8 cellular contexts compared by ENCODE assay signal in the genomic region with DNA sequence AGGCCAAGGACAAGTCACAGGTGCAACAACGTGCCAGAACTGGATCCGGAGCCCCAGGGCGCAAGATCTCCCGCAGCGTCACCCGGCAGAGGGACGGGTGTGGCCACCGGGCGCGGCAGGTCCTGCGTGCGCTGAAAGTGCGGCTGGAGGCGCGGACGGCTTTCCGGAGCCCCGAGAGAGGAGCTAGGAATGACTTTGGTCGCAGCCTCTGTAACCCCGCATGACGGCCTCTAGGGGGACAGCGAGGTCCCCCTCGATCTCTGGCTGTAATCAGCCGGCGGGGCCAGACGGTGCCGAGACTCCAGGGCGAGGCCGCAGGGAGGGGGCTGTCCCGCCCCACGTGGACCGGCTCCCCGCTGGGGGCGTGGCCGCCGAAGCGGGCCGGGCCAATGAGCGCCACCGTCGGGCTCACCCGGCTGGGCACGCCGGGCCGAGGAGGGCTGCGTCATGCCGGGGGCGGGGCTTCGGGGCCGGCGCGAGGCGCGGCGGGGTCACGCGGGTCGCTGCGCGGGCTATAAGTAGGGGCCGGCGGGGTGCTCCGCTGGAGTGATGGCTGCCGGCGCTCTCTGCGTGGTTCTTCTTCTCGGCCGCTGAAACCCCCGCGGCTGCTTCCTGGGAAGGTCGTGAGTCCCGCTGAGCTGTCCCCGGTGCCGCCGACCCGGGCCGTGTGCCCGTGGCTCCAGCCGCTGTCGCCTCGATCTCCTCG. TPM values are rescaled to one million over a fixed set of nuclear protein-coding genes. Genes with fewer than 3 reads are reported as not detected.
DNase-seq lines count a peak whose midpoint lies in the region; ATAC-seq and TF ChIP-seq lines count a peak whose summit lies in the region.

A gene with protein sequence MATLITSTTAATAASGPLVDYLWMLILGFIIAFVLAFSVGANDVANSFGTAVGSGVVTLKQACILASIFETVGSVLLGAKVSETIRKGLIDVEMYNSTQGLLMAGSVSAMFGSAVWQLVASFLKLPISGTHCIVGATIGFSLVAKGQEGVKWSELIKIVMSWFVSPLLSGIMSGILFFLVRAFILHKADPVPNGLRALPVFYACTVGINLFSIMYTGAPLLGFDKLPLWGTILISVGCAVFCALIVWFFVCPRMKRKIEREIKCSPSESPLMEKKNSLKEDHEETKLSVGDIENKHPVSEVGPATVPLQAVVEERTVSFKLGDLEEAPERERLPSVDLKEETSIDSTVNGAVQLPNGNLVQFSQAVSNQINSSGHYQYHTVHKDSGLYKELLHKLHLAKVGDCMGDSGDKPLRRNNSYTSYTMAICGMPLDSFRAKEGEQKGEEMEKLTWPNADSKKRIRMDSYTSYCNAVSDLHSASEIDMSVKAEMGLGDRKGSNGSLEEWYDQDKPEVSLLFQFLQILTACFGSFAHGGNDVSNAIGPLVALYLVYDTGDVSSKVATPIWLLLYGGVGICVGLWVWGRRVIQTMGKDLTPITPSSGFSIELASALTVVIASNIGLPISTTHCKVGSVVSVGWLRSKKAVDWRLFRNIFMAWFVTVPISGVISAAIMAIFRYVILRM (plus strand): TSS at position 544 of the 706 bp plus-strand sequence. CDS start 890 bp downstream, outside the sequence.

- peak; percentile 94 to 97 for TF ChIP-seq POLR2A in vagina (IDR thresholded peaks at IDR 0.05)

- H3K27ac ChIP-seq in angular gyrus (ENCODE audit: low read depth, low read length) (peak within 1 kb of the TSS; percentile 97), right atrium auricular region (peak within 1 kb of the TSS; percentile 97 to 98), vagina (peak within 1 kb of the TSS; percentile 97)

- peaks cover 0 to 61% of the 10 kb centered on the region in 2 donors for H3K4me1 ChIP-seq in right atrium auricular region
- peaks cover 34% of the 10 kb centered on the region for H3K4me1 ChIP-seq in vagina

- in situ Hi-C loops in GM13977 (cut with MboI; ENCODE audit: low pct_unique_long_range_greater_than_20kb, low sequenced_read_pairs, unreplicated experiment), result no loop called here

- DNase-seq in GM13977 (ENCODE audit: low spot score), result peak; percentile 99
- DNase-seq in NCI-H146 treated with DMSO at 0.1 percent for 48 hours (lab: John Stamatoyannopoulos, UW; ENCODE audit: unreplicated experiment), result peak; percentile 98
- DNase-seq in T-helper 17 cell, result peak; percentile 99 to 100 (median 100)
- DNase-seq in right atrium auricular region (ENCODE audit: low spot score), result peak; percentile 93
- peak; percentile 98 for DNase-seq in putamen (ENCODE audit: low spot score)
- DNase-seq in vagina (ENCODE audit: extremely low spot score in 2 of 2), result peak; percentile 96 to 98

- intact Hi-C loops in vagina (cut with DNase I), result no loop called here

- H3K4me3 ChIP-seq in right atrium auricular region, result peak within 1 kb of the TSS; percentile 78 to 84
- peak within 1 kb of the TSS; percentile 83 to 93 for H3K4me3 ChIP-seq in vagina

- peak; percentile 66 for TF ChIP-seq CTCF in GM13977 (IDR thresholded peaks at IDR 0.05; ENCODE audit: extremely low read depth, insufficient read depth, missing control alignments)
- TF ChIP-seq CTCF in right atrium auricular region (IDR thresholded peaks at IDR 0.05), result peak; percentile 3 to 33
- peak in 2 of 3 experiments; percentile 4 to 11 for TF ChIP-seq CTCF in vagina (IDR thresholded peaks at IDR 0.05)

- peak within 1 kb of the TSS; percentile 88 for H3K27ac Mint-ChIP-seq in T-helper 17 cell

- H3K36me3 ChIP-seq in right atrium auricular region, result peaks cover 24% of the 10 kb centered on the region
- H3K36me3 ChIP-seq in vagina, result peaks cover 0 to 8% of the 10 kb centered on the region in 2 donors

- H3K27me3 ChIP-seq in right atrium auricular region (no peaks in the 10 kb centered on the region), vagina (no peaks in the 10 kb centered on the region)

- H3K9me3 ChIP-seq in T-helper 17 cell (ENCODE audit: control insufficient read depth, low read length, poor library complexity, severe bottlenecking) (no peaks in the 10 kb centered on the region), right atrium auricular region (no peaks in the 10 kb centered on the region), vagina (no peaks in the 10 kb centered on the region)

- peaks cover 3% of the 10 kb centered on the region for H3K36me3 Mint-ChIP-seq in T-helper 17 cell (ENCODE audit: low read depth)

- peak within 1 kb of the TSS; percentile 93 for H3K4me3 Mint-ChIP-seq in T-helper 17 cell

- peak; percentile 85 for ATAC-seq in HG02870 (IDR thresholded peaks at IDR 0.05; ENCODE audit: unreplicated experiment)
- peak; percentile 94 for ATAC-seq in T-helper 17 cell

- H3K4me1 Mint-ChIP-seq in T-helper 17 cell, result peaks cover 42% of the 10 kb centered on the region

- no peaks in the 10 kb centered on the region for H3K27me3 Mint-ChIP-seq in T-helper 17 cell

RNA-seq across cellular contexts. Expression of the gene that starts here (rescaled TPM):
- total RNA-seq in T-helper 17 cell (100 to 1,000 TPM; 113 to 130 TPM), right atrium auricular region (10 to 100 TPM; 16.8 to 19.7 TPM), vagina (36.6 TPM)

Comparison
In these comparisons a context has a peak if more than half of its experiments do, and no peak if none do; other contexts are left out.
1. Peak in every context shown above with its lines: DNase-seq, ATAC-seq, H3K4me3 ChIP-seq and H3K27ac ChIP-seq.
2. CTCF ChIP-seq: peak in every context shown above with its lines; median percentile 66 in GM13977; 18 in right atrium auricular region; 8 in vagina.